1 cellular context compared by ENCODE assay signal in the genomic region with DNA sequence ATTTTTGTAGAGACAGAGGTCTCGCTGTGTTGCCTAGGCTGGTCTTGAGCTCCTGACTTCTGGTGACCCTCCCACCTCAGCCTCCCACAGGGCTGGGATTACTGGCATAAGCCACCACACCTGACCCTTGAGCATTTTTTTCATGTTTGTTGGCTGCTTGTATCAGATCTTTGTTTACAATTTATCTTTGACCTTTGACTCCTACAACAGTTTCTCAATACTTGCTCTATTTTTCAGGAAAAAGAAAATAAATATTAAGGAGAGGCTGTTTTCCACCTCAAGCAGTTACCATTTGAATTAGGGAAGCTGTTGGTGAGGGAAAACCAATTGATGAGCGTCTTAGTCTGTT.
TF ChIP-seq lines count a peak whose summit lies in the region.

No MANE protein-coding gene starts in this region.

TF ChIP-seq in HepG2, 621 proteins besides CTCF, POLR2A, EP300 and RAD21 (continued from another document and continues in another):
- TF ChIP-seq CBX5 (CRISPR knock-in tag; IDR thresholded peaks at IDR 0.05; ENCODE audit: borderline replicate concordance), result no peak
- TF ChIP-seq ZNF468 (CRISPR knock-in tag; IDR thresholded peaks at IDR 0.05), result no peak
- no peak for TF ChIP-seq ZNF720 (CRISPR knock-in tag; IDR thresholded peaks at IDR 0.05)
- TF ChIP-seq THAP11 (CRISPR knock-in tag; IDR thresholded peaks at IDR 0.05), result peak; percentile 70
- TF ChIP-seq U2AF1 (optimal IDR thresholded peaks at IDR 0.05; ENCODE audit: low read depth, low read length), result no peak
- no peak for TF ChIP-seq SYNCRIP (IDR thresholded peaks at IDR 0.05; ENCODE audit: insufficient read depth, low read depth, low read length)
- no peak for TF ChIP-seq HCFC1 (IDR thresholded peaks at IDR 0.05; ENCODE audit: low read depth, low read length)
- TF ChIP-seq, protein P1, sequence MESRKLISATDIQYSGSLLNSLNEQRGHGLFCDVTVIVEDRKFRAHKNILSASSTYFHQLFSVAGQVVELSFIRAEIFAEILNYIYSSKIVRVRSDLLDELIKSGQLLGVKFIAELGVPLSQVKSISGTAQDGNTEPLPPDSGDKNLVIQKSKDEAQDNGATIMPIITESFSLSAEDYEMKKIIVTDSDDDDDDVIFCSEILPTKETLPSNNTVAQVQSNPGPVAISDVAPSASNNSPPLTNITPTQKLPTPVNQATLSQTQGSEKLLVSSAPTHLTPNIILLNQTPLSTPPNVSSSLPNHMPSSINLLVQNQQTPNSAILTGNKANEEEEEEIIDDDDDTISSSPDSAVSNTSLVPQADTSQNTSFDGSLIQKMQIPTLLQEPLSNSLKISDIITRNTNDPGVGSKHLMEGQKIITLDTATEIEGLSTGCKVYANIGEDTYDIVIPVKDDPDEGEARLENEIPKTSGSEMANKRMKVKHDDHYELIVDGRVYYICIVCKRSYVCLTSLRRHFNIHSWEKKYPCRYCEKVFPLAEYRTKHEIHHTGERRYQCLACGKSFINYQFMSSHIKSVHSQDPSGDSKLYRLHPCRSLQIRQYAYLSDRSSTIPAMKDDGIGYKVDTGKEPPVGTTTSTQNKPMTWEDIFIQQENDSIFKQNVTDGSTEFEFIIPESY (CRISPR knock-in tag; IDR thresholded peaks at IDR 0.05), result no peak
- TF ChIP-seq IRF2 (CRISPR knock-in tag; IDR thresholded peaks at IDR 0.05), result peak; percentile 56; the same call in 1 of the 2 replicates
- TF ChIP-seq, protein P2, sequence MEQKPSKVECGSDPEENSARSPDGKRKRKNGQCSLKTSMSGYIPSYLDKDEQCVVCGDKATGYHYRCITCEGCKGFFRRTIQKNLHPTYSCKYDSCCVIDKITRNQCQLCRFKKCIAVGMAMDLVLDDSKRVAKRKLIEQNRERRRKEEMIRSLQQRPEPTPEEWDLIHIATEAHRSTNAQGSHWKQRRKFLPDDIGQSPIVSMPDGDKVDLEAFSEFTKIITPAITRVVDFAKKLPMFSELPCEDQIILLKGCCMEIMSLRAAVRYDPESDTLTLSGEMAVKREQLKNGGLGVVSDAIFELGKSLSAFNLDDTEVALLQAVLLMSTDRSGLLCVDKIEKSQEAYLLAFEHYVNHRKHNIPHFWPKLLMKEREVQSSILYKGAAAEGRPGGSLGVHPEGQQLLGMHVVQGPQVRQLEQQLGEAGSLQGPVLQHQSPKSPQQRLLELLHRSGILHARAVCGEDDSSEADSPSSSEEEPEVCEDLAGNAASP (CRISPR knock-in tag; IDR thresholded peaks at IDR 0.05; ENCODE audit: borderline replicate concordance), result peak; percentile 76; the same call in 1 of the 2 replicates
- no peak for TF ChIP-seq ZNF609 (CRISPR knock-in tag; IDR thresholded peaks at IDR 0.05; ENCODE audit: borderline replicate concordance)
- TF ChIP-seq ZNF761 (CRISPR knock-in tag; conservative IDR thresholded peaks at IDR 0.05), result no peak
- no peak for TF ChIP-seq MEIS2 (CRISPR knock-in tag; IDR thresholded peaks at IDR 0.05)
- no peak for TF ChIP-seq HNF1B (CRISPR knock-in tag; IDR thresholded peaks at IDR 0.05)
- peak; percentile 64; the same call in 1 of the 2 replicates for TF ChIP-seq ZGPAT (CRISPR knock-in tag; IDR thresholded peaks at IDR 0.05)
- TF ChIP-seq HINFP (CRISPR knock-in tag; IDR thresholded peaks at IDR 0.05; ENCODE audit: low read depth), result no peak
- peak; percentile 69 for TF ChIP-seq CEBPG (CRISPR knock-in tag; IDR thresholded peaks at IDR 0.05)
- no peak for TF ChIP-seq ZNF646 (CRISPR knock-in tag; IDR thresholded peaks at IDR 0.05)
- no peak for TF ChIP-seq DNMT3B (CRISPR knock-in tag; conservative IDR thresholded peaks at IDR 0.05)
- no peak for TF ChIP-seq ZMYM4 (CRISPR knock-in tag; IDR thresholded peaks at IDR 0.05)
- no peak for TF ChIP-seq PRPF4 (IDR thresholded peaks at IDR 0.05; ENCODE audit: low read depth, low read length, poor library complexity, severe bottlenecking)
- TF ChIP-seq, protein P3, sequence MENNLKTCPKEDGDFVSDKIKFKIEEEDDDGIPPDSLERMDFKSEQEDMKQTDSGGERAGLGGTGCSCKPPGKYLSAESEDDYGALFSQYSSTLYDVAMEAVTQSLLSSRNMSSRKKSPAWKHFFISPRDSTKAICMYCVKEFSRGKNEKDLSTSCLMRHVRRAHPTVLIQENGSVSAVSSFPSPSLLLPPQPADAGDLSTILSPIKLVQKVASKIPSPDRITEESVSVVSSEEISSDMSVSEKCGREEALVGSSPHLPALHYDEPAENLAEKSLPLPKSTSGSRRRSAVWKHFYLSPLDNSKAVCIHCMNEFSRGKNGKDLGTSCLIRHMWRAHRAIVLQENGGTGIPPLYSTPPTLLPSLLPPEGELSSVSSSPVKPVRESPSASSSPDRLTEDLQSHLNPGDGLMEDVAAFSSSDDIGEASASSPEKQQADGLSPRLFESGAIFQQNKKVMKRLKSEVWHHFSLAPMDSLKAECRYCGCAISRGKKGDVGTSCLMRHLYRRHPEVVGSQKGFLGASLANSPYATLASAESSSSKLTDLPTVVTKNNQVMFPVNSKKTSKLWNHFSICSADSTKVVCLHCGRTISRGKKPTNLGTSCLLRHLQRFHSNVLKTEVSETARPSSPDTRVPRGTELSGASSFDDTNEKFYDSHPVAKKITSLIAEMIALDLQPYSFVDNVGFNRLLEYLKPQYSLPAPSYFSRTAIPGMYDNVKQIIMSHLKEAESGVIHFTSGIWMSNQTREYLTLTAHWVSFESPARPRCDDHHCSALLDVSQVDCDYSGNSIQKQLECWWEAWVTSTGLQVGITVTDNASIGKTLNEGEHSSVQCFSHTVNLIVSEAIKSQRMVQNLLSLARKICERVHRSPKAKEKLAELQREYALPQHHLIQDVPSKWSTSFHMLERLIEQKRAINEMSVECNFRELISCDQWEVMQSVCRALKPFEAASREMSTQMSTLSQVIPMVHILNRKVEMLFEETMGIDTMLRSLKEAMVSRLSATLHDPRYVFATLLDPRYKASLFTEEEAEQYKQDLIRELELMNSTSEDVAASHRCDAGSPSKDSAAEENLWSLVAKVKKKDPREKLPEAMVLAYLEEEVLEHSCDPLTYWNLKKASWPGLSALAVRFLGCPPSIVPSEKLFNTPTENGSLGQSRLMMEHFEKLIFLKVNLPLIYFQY (CRISPR knock-in tag; IDR thresholded peaks at IDR 0.05; ENCODE audit: borderline replicate concordance), result no peak
- TF ChIP-seq ZNF335 (CRISPR knock-in tag; IDR thresholded peaks at IDR 0.05), result no peak
- no peak for TF ChIP-seq SMAD1 (CRISPR knock-in tag; IDR thresholded peaks at IDR 0.05; ENCODE audit: borderline replicate concordance, low read depth)
- TF ChIP-seq SUZ12 (IDR thresholded peaks at IDR 0.05; ENCODE audit: low read depth, low read length), result no peak
- no peak for TF ChIP-seq HMGA1 (CRISPR knock-in tag; conservative IDR thresholded peaks at IDR 0.05)
- TF ChIP-seq TFDP1 (CRISPR knock-in tag; IDR thresholded peaks at IDR 0.05; ENCODE audit: borderline replicate concordance), result no peak
